In genomic region chr21:43711724-43712123, GRCh38 we compare ENCODE assay signal across 1 cellular context.
TF ChIP-seq lines count a peak whose summit lies in the region.

No MANE protein-coding gene starts in this region.

TF ChIP-seq in HepG2, 621 proteins besides CTCF, POLR2A, EP300 and RAD21:
- peak; percentile 75 for TF ChIP-seq ZNF12 (CRISPR knock-in tag; IDR thresholded peaks at IDR 0.05)
